ENCODE assay signal across 8 cellular contexts in the genomic region with DNA sequence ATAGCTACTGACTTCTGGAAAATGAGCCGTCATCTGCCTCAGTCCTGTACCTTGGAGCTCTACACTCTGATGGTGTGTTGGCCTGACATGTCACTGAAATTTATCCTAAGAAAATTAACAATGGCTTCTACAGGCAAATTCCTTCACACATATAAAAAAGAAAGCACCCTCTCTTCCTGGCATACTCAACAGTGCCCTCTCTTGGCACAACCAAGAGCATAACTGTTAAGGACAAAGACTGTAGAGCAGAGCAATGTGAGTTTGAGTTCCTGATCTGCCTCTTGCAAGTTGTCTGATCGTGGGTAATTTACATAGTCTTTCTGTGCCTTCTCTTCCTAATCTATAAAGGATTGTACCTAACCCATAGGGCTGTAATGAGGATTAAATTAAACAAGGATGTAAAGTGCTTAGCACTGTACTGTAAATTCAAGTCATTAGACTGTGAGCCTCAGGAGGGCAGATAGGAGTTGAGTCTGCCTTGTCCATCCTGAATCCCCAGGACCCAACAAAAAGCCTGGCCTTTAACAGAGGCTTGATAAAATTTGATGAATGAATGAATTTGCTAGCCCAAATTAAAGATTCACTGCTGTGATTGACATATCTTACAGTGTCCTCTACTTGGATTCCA.
DNase-seq lines count a peak whose midpoint lies in the region; ATAC-seq and TF ChIP-seq lines count a peak whose summit lies in the region.

No MANE protein-coding gene starts in this region.

- H3K4me3 ChIP-seq in A673 (ENCODE audit: low read depth, low read length, poor library complexity, severe bottlenecking) = no peak overlapping the region

- TF ChIP-seq CTCF in A673 (conservative IDR thresholded peaks at IDR 0.05; ENCODE audit: low read depth, low read length) (peak; percentile 69), GM13976 (IDR thresholded peaks at IDR 0.05; ENCODE audit: borderline replicate concordance, control extremely low read depth, extremely low read depth, insufficient read depth, missing control alignments) (peak; percentile 64)

- CTCF ChIA-PET in A673 (lab: Charles Lee) = no interaction called here

- ATAC-seq in HG03432 (IDR thresholded peaks at IDR 0.05; ENCODE audit: unreplicated experiment) = no peak

- DNase-seq in A673 (ENCODE audit: low spot score) (peak; percentile 43), GM13976 (ENCODE audit: low spot score) (peak; percentile 55), SKM-1 treated with dmso at 0.1 percent for 144 hours (lab: John Stamatoyannopoulos, UW; ENCODE audit: unreplicated experiment) (peak; percentile 65), fibroblast of peridontal ligament (ENCODE audit: extremely low read depth) (peak; percentile 8), NCI-H526 (lab: John Stamatoyannopoulos, UW) (no peak), posterior cingulate gyrus (no peak), hypothalamus (lab: John Stamatoyannopoulos, UW) (no peak)

- H3K27ac ChIP-seq in A673 (ENCODE audit: low read depth, low read length, poor library complexity, severe bottlenecking) = no peak overlapping the region

- POLR2A ChIA-PET in A673 (lab: Charles Lee; ENCODE audit: low non-redundant PET) = no interaction called here

- BruUV-seq in A673 (replicated peaks; lab: Mats Ljungman, UMichigan) = no TSS peak

- peaks cover 2% of the 10 kb centered on the region for H3K27me3 ChIP-seq in A673 (replicated peaks; ENCODE audit: insufficient read depth, low read depth, low read length, poor library complexity)

- no peaks in the 10 kb centered on the region for H3K9me3 ChIP-seq in A673 (ENCODE audit: low read depth, low read length, poor library complexity, severe bottlenecking)

- H3K4me1 ChIP-seq in A673 (ENCODE audit: insufficient read depth, low read length, poor library complexity, severe bottlenecking) = no peaks in the 10 kb centered on the region

- intact Hi-C loops in A673 (cut with micrococcal nuclease; ENCODE audit: unreplicated experiment) = no loop called here
- intact Hi-C loops in posterior cingulate gyrus (cut with DNase I) = no loop called here

- H3K36me3 ChIP-seq in A673 (ENCODE audit: insufficient read depth, low read length, poor library complexity, severe bottlenecking) = no peaks in the 10 kb centered on the region

- in situ Hi-C loops in GM13976 (cut with MboI; ENCODE audit: low sequenced_read_pairs, unreplicated experiment) = no loop called here

Comparison
In these comparisons a context has a peak if more than half of its experiments do, and no peak if none do; other contexts are left out.
1. DNase-seq: peak in A673 (single experiment), GM13976 (single experiment), SKM-1 treated with dmso at 0.1 percent for 144 hours (single experiment) and fibroblast of peridontal ligament (single experiment); none in NCI-H526 (0 of 2), posterior cingulate gyrus (0 of 10) and hypothalamus (0 of 51).